Comparison of ENCODE assay signal across 8 cellular contexts in genomic region chr1:209207701-209208286, GRCh38.
DNase-seq lines count a peak whose midpoint lies in the region; ATAC-seq, FAIRE-seq and TF ChIP-seq lines count a peak whose summit lies in the region.

No MANE protein-coding gene starts in this region.

- peak; percentile 77 for DNase-seq in COLO668 (lab: John Stamatoyannopoulos, UW; ENCODE audit: unreplicated experiment)
- peak; percentile 81 for DNase-seq in NCI-H748 (lab: John Stamatoyannopoulos, UW; ENCODE audit: unreplicated experiment)
- peak; percentile 62 for DNase-seq in bronchial epithelial cell (ENCODE audit: low read depth)
- peak; percentile 87 for DNase-seq in kidney
- peak; percentile 11 for DNase-seq in stimulated activated CD4-positive, alpha-beta T cell treated with anti-CD3 and anti-CD28 coated beads, Interleukin-12 subunit alpha, Interleukin-12 subunit beta, amount 100 ng/mL, for 4 hours
- no peak for DNase-seq in effector memory CD4-positive, alpha-beta T cell

- H3K27ac ChIP-seq in kidney (ENCODE audit: low read depth in 2 of 2, low read length in 2 of 2): no peak overlapping the region
- no peak overlapping the region for H3K27ac ChIP-seq in effector memory CD4-positive, alpha-beta T cell (ENCODE audit: insufficient read depth, low read length, poor library complexity, severe bottlenecking)

- no peak for FAIRE-seq in bronchial epithelial cell (lab: Jason Lieb, UNC)
- FAIRE-seq in kidney (lab: Jason Lieb, UNC): no peak

- ATAC-seq in GM19324 (IDR thresholded peaks at IDR 0.05; ENCODE audit: low FRiP score, unreplicated experiment) (peak; percentile 65), HG03520 (IDR thresholded peaks at IDR 0.05; ENCODE audit: unreplicated experiment) (peak; percentile 75)

- no peaks in the 10 kb centered on the region for H3K27me3 ChIP-seq in bronchial epithelial cell (ENCODE audit: control insufficient read depth, insufficient read depth, low read length)
- peaks cover 4% of the 10 kb centered on the region for H3K27me3 ChIP-seq in effector memory CD4-positive, alpha-beta T cell (replicated peaks; ENCODE audit: control insufficient read depth, insufficient read depth, low read length, poor library complexity, severe bottlenecking)

- peaks cover 2 to 4% of the 10 kb centered on the region in 2 donors for H3K4me1 ChIP-seq in kidney (ENCODE audit: control insufficient read depth in 1 of 2, insufficient read depth in 1 of 2, low read depth in 1 of 2, low read length in 2 of 2)
- no peaks in the 10 kb centered on the region for H3K4me1 ChIP-seq in effector memory CD4-positive, alpha-beta T cell (ENCODE audit: control insufficient read depth, insufficient read depth, low read length, poor library complexity, severe bottlenecking)

- H3K36me3 ChIP-seq in bronchial epithelial cell (ENCODE audit: control insufficient read depth, insufficient read depth, low read length) (no peaks in the 10 kb centered on the region), kidney (ENCODE audit: control insufficient read depth in 1 of 2, insufficient read depth in 2 of 2, low read length in 2 of 2) (no peaks in the 10 kb centered on the region)
- no peaks in the 10 kb centered on the region for H3K36me3 ChIP-seq in effector memory CD4-positive, alpha-beta T cell (ENCODE audit: control insufficient read depth, insufficient read depth, low read length)

- intact Hi-C loops in kidney (cut with DNase I): no loop called here

- H3K9ac ChIP-seq in kidney (ENCODE audit: low read length in 2 of 2): no peak overlapping the region

- no peaks in the 10 kb centered on the region for H3K9me3 ChIP-seq in kidney (ENCODE audit: control insufficient read depth in 1 of 2, low read length in 2 of 2)
- H3K9me3 ChIP-seq in effector memory CD4-positive, alpha-beta T cell (ENCODE audit: control insufficient read depth, low read length): no peaks in the 10 kb centered on the region

- peak overlapping the region; percentile 30 for H3K4me3 ChIP-seq in bronchial epithelial cell (ENCODE audit: low read depth, low read length)
- H3K4me3 ChIP-seq in kidney (ENCODE audit: low read length in 2 of 2): peak overlapping the region in 1 of 2 donors; percentile 28
- H3K4me3 ChIP-seq in effector memory CD4-positive, alpha-beta T cell (ENCODE audit: insufficient read depth, low read depth, low read length, poor library complexity, severe bottlenecking): no peak overlapping the region

- TF ChIP-seq CTCF in bronchial epithelial cell (IDR thresholded peaks at IDR 0.05; ENCODE audit: insufficient read depth, low read length, severe bottlenecking) (peak; percentile 87), kidney (IDR thresholded peaks at IDR 0.05; ENCODE audit: borderline replicate concordance, extremely low read depth, insufficient read depth) (peak; percentile 53)

Comparison
In these comparisons a context has a peak if more than half of its experiments do, and no peak if none do; other contexts are left out.
1. DNase-seq: peak in COLO668 (single experiment), NCI-H748 (single experiment), bronchial epithelial cell (single experiment), kidney (single experiment) and stimulated activated CD4-positive, alpha-beta T cell treated with anti-CD3 and anti-CD28 coated beads, Interleukin-12 subunit alpha, Interleukin-12 subunit beta, amount 100 ng/mL, for 4 hours (single experiment); none in effector memory CD4-positive, alpha-beta T cell (0 of 3).